ENCODE assay signal across 8 cellular contexts in genomic region chr11:82229346-82229745, GRCh38.
DNase-seq lines count a peak whose midpoint lies in the region; ATAC-seq and TF ChIP-seq lines count a peak whose summit lies in the region.

No MANE protein-coding gene starts in this region.

- intact Hi-C loops in HCT116 (cut with micrococcal nuclease), result no loop called here
- intact Hi-C loops in psoas muscle (cut with DNase I), result no loop called here

- H3K27me3 ChIP-seq in GM06990 (replicated peaks; ENCODE audit: control insufficient read depth, insufficient read depth, low read length) (no peaks in the 10 kb centered on the region), HCT116 (ENCODE audit: insufficient read depth, low read length) (no peaks in the 10 kb centered on the region), psoas muscle (ENCODE audit: insufficient read depth in 3 of 3, low read length in 2 of 3) (no peaks in the 10 kb centered on the region)

- H3K9me2 ChIP-seq in HCT116 (ENCODE audit: insufficient read depth), result no peaks in the 10 kb centered on the region

- no peak overlapping the region for H3K4me2 ChIP-seq in HCT116 (ENCODE audit: low read length)

- H4K20me1 ChIP-seq in HCT116 (ENCODE audit: insufficient read depth), result no peaks in the 10 kb centered on the region

- H3K9me3 ChIP-seq in HCT116 (ENCODE audit: control insufficient read depth in 1 of 2, insufficient read depth in 1 of 2, low read depth in 1 of 2, low read length in 2 of 2) (peaks cover 6 to 18% of the 10 kb centered on the region in 2 experiments; a peak in 3 of 4 replicates), psoas muscle (no peaks in the 10 kb centered on the region)

- CTCF ChIA-PET in HCT116 (lab: Charles Lee), result no interaction called here

- H3K9ac ChIP-seq in HCT116 (ENCODE audit: low read length), result no peak overlapping the region

- H3K79me2 ChIP-seq in HCT116 (ENCODE audit: insufficient read depth, low read length), result no peaks in the 10 kb centered on the region

- RAD21 ChIA-PET in HCT116 (lab: Charles Lee; ENCODE audit: low non-redundant PET in 1 of 2, low total read pairs in 2 of 2, uncharacterized antibody in 2 of 2, unreplicated experiment in 2 of 2), result no interaction called here

- no peak overlapping the region for H2AFZ ChIP-seq in HCT116 (ENCODE audit: low read depth, low read length, poor library complexity, severe bottlenecking)

- no peaks in the 10 kb centered on the region for H3K36me3 ChIP-seq in GM06990 (ENCODE audit: control insufficient read depth, insufficient read depth, low read length)
- H3K36me3 ChIP-seq in HCT116 (ENCODE audit: control insufficient read depth in 1 of 2, insufficient read depth in 2 of 2, low read length in 2 of 2), result no peaks in the 10 kb centered on the region
- no peaks in the 10 kb centered on the region for H3K36me3 ChIP-seq in psoas muscle (ENCODE audit: insufficient read depth in 1 of 2, low read depth in 1 of 2)

- no TSS peak for BruUV-seq in HCT116 (replicated peaks; lab: Mats Ljungman, UMichigan)

- peak; percentile 14; the same call in 1 of the 2 replicates for TF ChIP-seq RAD21 in HCT116 (IDR thresholded peaks at IDR 0.05; ENCODE audit: low read depth)

- H3K4me1 ChIP-seq in HCT116 (ENCODE audit: control insufficient read depth in 1 of 2, insufficient read depth in 2 of 2, low read length in 2 of 2), result no peaks in the 10 kb centered on the region
- H3K4me1 ChIP-seq in psoas muscle, result no peaks in the 10 kb centered on the region

- TF ChIP-seq CTCF in GM06990 (IDR thresholded peaks at IDR 0.05; ENCODE audit: insufficient read depth, low read length, poor library complexity, severe bottlenecking), result peak; percentile 32
- TF ChIP-seq CTCF in HCT116 (IDR thresholded peaks at IDR 0.05 in 2 of 3, conservative IDR thresholded peaks at IDR 0.05 in 1 of 3; ENCODE audit: borderline replicate concordance in 1 of 3, insufficient read depth in 1 of 3, low read depth in 2 of 3, low read length in 2 of 3), result peak in 2 of 3 experiments; percentile 10 to 13; a peak in 1 of 6 replicates
- peak; percentile 12 for TF ChIP-seq CTCF in fibroblast of pulmonary artery (IDR thresholded peaks at IDR 0.05; ENCODE audit: low read length, missing control alignments)
- no peak for TF ChIP-seq CTCF in psoas muscle (IDR thresholded peaks at IDR 0.05)

- POLR2A ChIA-PET in HCT116 (lab: Charles Lee), result no interaction called here

- peak; percentile 1 for DNase-seq in GM06990 (ENCODE audit: extremely low read depth, insufficient read length)
- DNase-seq in HCT116 (ENCODE audit: low read depth, low spot score), result no peak
- peak; percentile 9 for DNase-seq in NCI-H748 treated with DMSO at 0.1 percent for 48 hours (lab: John Stamatoyannopoulos, UW)
- DNase-seq in fibroblast of pulmonary artery (ENCODE audit: low read depth), result peak; percentile 22
- DNase-seq in NCI-H2107 (lab: John Stamatoyannopoulos, UW), result no peak
- DNase-seq in activated effector memory CD4-positive, alpha-beta T cell treated with Interleukin-2 at 50 U/mL for 16 hours, result no peak
- no peak for DNase-seq in NCI-H1436 treated with DMSO at 0.1 percent for 48 hours (lab: John Stamatoyannopoulos, UW)
- DNase-seq in psoas muscle, result no peak

- H3K4me3 ChIP-seq in GM06990 (replicated peaks; ENCODE audit: low read depth, low read length) (no peak overlapping the region), HCT116 (replicated peaks in 1 of 2; ENCODE audit: low read depth in 1 of 2, low read length in 2 of 2) (no peak overlapping the region), fibroblast of pulmonary artery (replicated peaks; ENCODE audit: low read depth, low read length) (no peak overlapping the region), psoas muscle (no peak overlapping the region)

- H3K27ac ChIP-seq in HCT116 (ENCODE audit: low read depth, low read length) (no peak overlapping the region), psoas muscle (no peak overlapping the region)

- ATAC-seq in HCT116 (no peak), psoas muscle (no peak)

- TF ChIP-seq POLR2A in HCT116 (IDR thresholded peaks at IDR 0.05; ENCODE audit: borderline replicate concordance, extremely low read depth, insufficient read depth, insufficient read length), result no peak

TF ChIP-seq in HCT116, 20 proteins besides CTCF, POLR2A, EP300 and RAD21:
- TF ChIP-seq SIN3A (IDR thresholded peaks at IDR 0.05; ENCODE audit: low read depth) (no peak), SRF (IDR thresholded peaks at IDR 0.05; ENCODE audit: low read depth) (no peak), YY1 (IDR thresholded peaks at IDR 0.05; ENCODE audit: extremely low read depth, insufficient replicate concordance, low read depth, low read length) (no peak), EZH2phosphoT487 (IDR thresholded peaks at IDR 0.05; ENCODE audit: borderline replicate concordance) (no peak), EGR1 (IDR thresholded peaks at IDR 0.05; ENCODE audit: low read depth) (no peak), MAX (IDR thresholded peaks at IDR 0.05) (no peak), SP1 (IDR thresholded peaks at IDR 0.05; ENCODE audit: low read depth) (no peak), CEBPB (IDR thresholded peaks at IDR 0.05; ENCODE audit: low read depth) (no peak), CBX3 (IDR thresholded peaks at IDR 0.05; ENCODE audit: low read depth) (no peak), JUND (IDR thresholded peaks at IDR 0.05) (no peak), POLR2AphosphoS5 (IDR thresholded peaks at IDR 0.05; ENCODE audit: low read depth, low read length) (no peak), ELF1 (IDR thresholded peaks at IDR 0.05; ENCODE audit: borderline replicate concordance, low read depth) (no peak), FOSL1 (IDR thresholded peaks at IDR 0.05; ENCODE audit: low read depth) (no peak), ZFX (IDR thresholded peaks at IDR 0.05) (no peak), REST (IDR thresholded peaks at IDR 0.05; ENCODE audit: low read depth) (no peak)

Comparison
In these comparisons a context has a peak if more than half of its experiments do, and no peak if none do; other contexts are left out.
1. DNase-seq: peak in GM06990 (single experiment), NCI-H748 treated with DMSO at 0.1 percent for 48 hours (single experiment) and fibroblast of pulmonary artery (single experiment); none in HCT116 (single experiment), NCI-H2107 (single experiment), activated effector memory CD4-positive, alpha-beta T cell treated with Interleukin-2 at 50 U/mL for 16 hours (single experiment), NCI-H1436 treated with DMSO at 0.1 percent for 48 hours (single experiment) and psoas muscle (0 of 2).